In the genomic region with DNA sequence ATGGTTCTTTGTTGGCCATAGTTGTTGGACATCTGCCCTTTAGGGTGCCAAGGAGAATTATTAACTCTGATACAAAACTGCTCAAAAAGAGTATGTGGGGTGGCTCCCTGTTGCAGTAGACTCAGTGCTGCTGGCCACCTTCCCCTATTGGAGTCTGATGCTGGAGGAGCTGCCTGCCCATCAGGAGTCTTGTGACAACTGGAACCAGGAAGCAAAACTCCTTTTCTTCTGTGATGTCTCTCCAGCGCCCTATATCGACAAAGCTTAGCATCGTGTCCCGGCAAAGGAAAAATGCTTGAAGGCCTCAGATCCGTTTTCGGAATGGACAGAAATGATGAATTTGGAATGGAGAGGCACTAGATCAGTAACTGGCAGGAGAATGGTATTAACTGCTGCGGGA, we compare ENCODE assay signal across 30 cellular contexts. TPM values are rescaled to one million over a fixed set of nuclear protein-coding genes. Genes with fewer than 3 reads are reported as not detected.
DNase-seq lines count a peak whose midpoint lies in the region; TF ChIP-seq lines count a peak whose summit lies in the region.
"Had no signal": no experiment of that assay in that cellular context is flagged by ENCODE, and none has a peak within 500 bp of the region (broad histone marks: within the 10 kb centered on the region; RNA-seq: fewer than 3 reads in every experiment).

No MANE protein-coding gene starts in this region.

- H3K4me1 Mint-ChIP-seq in Caco-2 (ENCODE audit: low read depth, unreplicated experiment): no peaks in the 10 kb centered on the region
- H3K4me1 Mint-ChIP-seq: GM23338, nephron progenitor cell had no signal

- H2BK5ac ChIP-seq in mesendoderm (ENCODE audit: low read length): no peak overlapping the region

- peak overlapping the region; percentile 64 for H3K27ac Mint-ChIP-seq in Caco-2 (ENCODE audit: unreplicated experiment)
- H3K27ac Mint-ChIP-seq: activated naive CD8-positive, alpha-beta T cell treated with anti-CD3 and anti-CD28 coated beads for 36 hours; GM23338; HFFc6; nephron progenitor cell; stimulated activated naive CD8-positive, alpha-beta T cell treated with anti-CD3 and anti-CD28 coated beads, Interleukin-15, Interleukin-2, amounts not matched to agents 100 ng/mL and 50 ng/mL, for 24 hours had no signal

- no peaks in the 10 kb centered on the region for H3K27me3 ChIP-seq in Caco-2 (replicated peaks; ENCODE audit: control insufficient read depth, insufficient read depth, low read length)
- H3K27me3 ChIP-seq in mesendoderm (ENCODE audit: insufficient read depth, low read length, poor library complexity): no peaks in the 10 kb centered on the region
- H3K27me3 ChIP-seq: ascending aorta; BLaER1 treated with 17β-estradiol and CSF1 and Interleukin-3, amounts not matched to agents 10 nM and 100 nM; pancreas; right atrium auricular region; thyroid gland had no signal

- H3K9me3 ChIP-seq in Caco-2: peaks cover 5% of the 10 kb centered on the region; the same call in 1 of the 2 replicates
- H3K9me3 ChIP-seq: ascending aorta, pancreas, right atrium auricular region, thyroid gland had no signal

- no peak overlapping the region for H3K18ac ChIP-seq in mesendoderm (ENCODE audit: low read length)

- BruUV-seq in Caco-2 (replicated peaks; lab: Mats Ljungman, UMichigan): no TSS peak

- no peak for DNase-seq in Caco-2
- peak in 10 of 61 donors; percentile 3 to 44 (median 17) for DNase-seq in caudate nucleus (lab: John Stamatoyannopoulos, UW)
- DNase-seq in medulla oblongata (ENCODE audit: extremely low spot score): peak; percentile 51
- DNase-seq in substantia nigra (lab: John Stamatoyannopoulos, UW): peak in 26 of 49 donors; percentile 5 to 64 (median 17)
- no peak for DNase-seq in D341Med (ENCODE audit: low spot score)
- DNase-seq in mesendoderm: no peak
- no peak for DNase-seq in stimulated activated CD4-positive, alpha-beta T cell treated with anti-CD3 and anti-CD28 coated beads, Interleukin-2, amount 100 ng/mL, for 48 hours
- DNase-seq: activated CD4-positive, alpha-beta T cell treated with anti-CD3 and anti-CD28 coated beads for 1 hour; activated effector memory CD4-positive, alpha-beta T cell treated with anti-CD3 and anti-CD28 coated beads, Interleukin-2, amount 50 U/mL, for 16 hours; activated naive CD8-positive, alpha-beta T cell treated with anti-CD3 and anti-CD28 coated beads for 36 hours; activated T-cell treated with anti-CD3 and anti-CD28 coated beads, Interleukin-2, amount 50 U/mL, for 1 hour; Calu3; effector CD4-positive, alpha-beta T cell; glutamatergic neuron; HFFc6; left ventricle myocardium superior; NCI-H1436 treated with DMSO at 0.1 percent for 48 hours; NCI-H2081 treated with DMSO at 0.1 percent for 48 hours; NCI-H226; nephron progenitor cell; pancreas; Right ventricle myocardium superior; small intestine; thyroid gland had no signal

- no CpG with 5 or more reads among the region's 7 CpGs for WGBS in mesendoderm (ENCODE audit: extremely low coverage, insufficient coverage, low lambda C conversion rate)

- POLR2A ChIA-PET in Caco-2 (lab: Charles Lee): no interaction called here

- CTCF ChIA-PET in Caco-2 (lab: Charles Lee): no interaction called here

- H3K36me3 ChIP-seq in Caco-2 (ENCODE audit: control insufficient read depth, insufficient read depth, low read length) (no peaks in the 10 kb centered on the region; the same call in none of the 2 replicates), mesendoderm (ENCODE audit: control insufficient read depth, insufficient read depth, low read length) (no peaks in the 10 kb centered on the region)
- H3K36me3 ChIP-seq: pancreas, right atrium auricular region, thyroid gland had no signal

- no peak overlapping the region for H2AK5ac ChIP-seq in mesendoderm (ENCODE audit: low read length)

- H3K4me2 ChIP-seq in mesendoderm (ENCODE audit: low read length): no peak overlapping the region
- H3K4me2 ChIP-seq: GM23338 had no signal

- peaks cover 8% of the 10 kb centered on the region for H3K79me1 ChIP-seq in mesendoderm (ENCODE audit: low read length)

- H3K27me3 Mint-ChIP-seq in Caco-2 (ENCODE audit: insufficient read depth, unreplicated experiment): no peaks in the 10 kb centered on the region
- H3K27me3 Mint-ChIP-seq: activated naive CD8-positive, alpha-beta T cell treated with anti-CD3 and anti-CD28 coated beads for 36 hours; stimulated activated naive CD8-positive, alpha-beta T cell treated with anti-CD3 and anti-CD28 coated beads, Interleukin-15, Interleukin-2, amounts not matched to agents 100 ng/mL and 50 ng/mL, for 24 hours had no signal

- H3K36me3 Mint-ChIP-seq in Caco-2 (ENCODE audit: insufficient read depth, unreplicated experiment): peaks cover 51% of the 10 kb centered on the region

- H4K8ac ChIP-seq in mesendoderm (ENCODE audit: low read depth, low read length): no peak overlapping the region

- no peak overlapping the region for H3K4me3 Mint-ChIP-seq in Caco-2 (ENCODE audit: unreplicated experiment)
- H3K4me3 Mint-ChIP-seq: activated naive CD8-positive, alpha-beta T cell treated with anti-CD3 and anti-CD28 coated beads for 36 hours; GM23338; HFFc6; nephron progenitor cell; stimulated activated naive CD8-positive, alpha-beta T cell treated with anti-CD3 and anti-CD28 coated beads, Interleukin-15, Interleukin-2, amounts not matched to agents 100 ng/mL and 50 ng/mL, for 24 hours had no signal

- H3K4me3 ChIP-seq in Caco-2 (ENCODE audit: low read depth, low read length) (no peak overlapping the region), mesendoderm (ENCODE audit: low read length) (no peak overlapping the region)
- H3K4me3 ChIP-seq: ascending aorta; BLaER1 treated with 17β-estradiol and CSF1 and Interleukin-3, amounts not matched to agents 10 nM and 100 nM; GM23338; pancreas; right atrium auricular region; thyroid gland had no signal

- H2BK120ac ChIP-seq in mesendoderm (ENCODE audit: low read depth, low read length): no peak overlapping the region

- no peak overlapping the region for H3K9ac ChIP-seq in mesendoderm (ENCODE audit: low read length)
- H3K9ac ChIP-seq: BLaER1 treated with 17β-estradiol and CSF1 and Interleukin-3, amounts not matched to agents 10 nM and 100 nM had no signal

- intact Hi-C loops in Caco-2 (cut with micrococcal nuclease; ENCODE audit: unreplicated experiment): no loop called here

- H2BK15ac ChIP-seq in mesendoderm (replicated peaks; ENCODE audit: low read depth): no peak overlapping the region

- H3K27ac ChIP-seq in caudate nucleus (ENCODE audit: low read depth, low read length): peak overlapping the region; percentile 68
- peak overlapping the region; percentile 82 for H3K27ac ChIP-seq in substantia nigra (ENCODE audit: low read depth, low read length, poor library complexity, severe bottlenecking)
- no peak overlapping the region for H3K27ac ChIP-seq in mesendoderm (ENCODE audit: low read depth, low read length)
- H3K27ac ChIP-seq: ascending aorta; BLaER1 treated with 17β-estradiol and CSF1 and Interleukin-3, amounts not matched to agents 10 nM and 100 nM; epithelial cell of prostate; pancreas; right atrium auricular region; thyroid gland had no signal

- TF ChIP-seq CTCF in Caco-2 (IDR thresholded peaks at IDR 0.05; ENCODE audit: insufficient read depth in 1 of 2, low read depth in 1 of 2, low read length in 1 of 2, severe bottlenecking in 1 of 2, unreplicated experiment in 1 of 2): no peak

- H3K79me2 ChIP-seq in mesendoderm (ENCODE audit: control insufficient read depth, insufficient read depth, low read length): peaks cover 35% of the 10 kb centered on the region

- no peaks in the 10 kb centered on the region for H3K9me3 Mint-ChIP-seq in Caco-2 (ENCODE audit: unreplicated experiment)
- H3K9me3 Mint-ChIP-seq: HFFc6 had no signal

- no peak overlapping the region for H3K4ac ChIP-seq in mesendoderm (ENCODE audit: low read depth, low read length)

- H3K56ac ChIP-seq in mesendoderm (ENCODE audit: low read length): no peak overlapping the region

- H4K5ac ChIP-seq in mesendoderm (ENCODE audit: low read length): no peak overlapping the region

- H3K23ac ChIP-seq in mesendoderm (ENCODE audit: low read length): no peak overlapping the region

- H3K4me1 ChIP-seq in Caco-2 (no peaks in the 10 kb centered on the region), mesendoderm (ENCODE audit: control insufficient read depth, low read depth, low read length) (no peaks in the 10 kb centered on the region)
- H3K4me1 ChIP-seq: ascending aorta, pancreas, right atrium auricular region, thyroid gland had no signal

RNA-seq across cellular contexts. Expression of gene PAK2, which starts 23.5 kb away (rescaled TPM):
- total RNA-seq in Caco-2 (2022): 73.7 and 89.6 TPM in 2 replicates
- 31.8 TPM for polyA plus RNA-seq in mesendoderm (2013, experiment 1 of 2)
- polyA plus RNA-seq in mesendoderm (2013, experiment 2 of 2): 30.1 TPM

RNA-seq across cellular contexts. Expression of gene PIGX, which starts 51.0 kb away (rescaled TPM):
- 24.6 and 31.1 TPM in 2 replicates for total RNA-seq in Caco-2 (2022)
- 9.4 TPM for polyA plus RNA-seq in mesendoderm (2013, experiment 1 of 2)
- polyA plus RNA-seq in mesendoderm (2013, experiment 2 of 2): 10.0 TPM

RNA-seq across cellular contexts. Expression of gene CEP19, which starts 51.1 kb away (rescaled TPM):
- total RNA-seq in Caco-2 (2022): 1.6 and 1.7 TPM in 2 replicates
- polyA plus RNA-seq in mesendoderm (2013, experiment 1 of 2): 0.87 TPM
- polyA plus RNA-seq in mesendoderm (2013, experiment 2 of 2): 0.81 TPM

Comparison
In these comparisons a context has a peak if more than half of its experiments do, and no peak if none do; other contexts are left out.
1. DNase-seq: peak in medulla oblongata (single experiment) and substantia nigra (26 of 49); none in Caco-2 (0 of 2), D341Med (single experiment), mesendoderm (single experiment) and stimulated activated CD4-positive, alpha-beta T cell treated with anti-CD3 and anti-CD28 coated beads, Interleukin-2, amount 100 ng/mL, for 48 hours (0 of 2).